In genomic region chr3:120795959-120796358, GRCh38 we compare ENCODE assay signal across 1 cellular context.
TF ChIP-seq lines count a peak whose summit lies in the region.

No MANE protein-coding gene starts in this region.

TF ChIP-seq in HepG2, 621 proteins besides CTCF, POLR2A, EP300 and RAD21 (continued from another document and continues in another):
- TF ChIP-seq DPF2 (CRISPR knock-in tag; IDR thresholded peaks at IDR 0.05; ENCODE audit: borderline replicate concordance, low read depth) (no peak), HOXD1 (CRISPR knock-in tag; IDR thresholded peaks at IDR 0.05) (no peak), MTA1 (CRISPR knock-in tag; IDR thresholded peaks at IDR 0.05; ENCODE audit: borderline replicate concordance) (no peak), ETV5 (CRISPR knock-in tag; IDR thresholded peaks at IDR 0.05; ENCODE audit: borderline replicate concordance) (no peak), REPIN1 (CRISPR knock-in tag; IDR thresholded peaks at IDR 0.05; ENCODE audit: borderline replicate concordance, low read depth) (0 out of 2 replicates have a peak, but pooled peaks have one; percentile 23), RFX5 (IDR thresholded peaks at IDR 0.05; ENCODE audit: low read depth, low read length) (no peak), WIZ (CRISPR knock-in tag; IDR thresholded peaks at IDR 0.05) (no peak), ZBTB7A (CRISPR knock-in tag; IDR thresholded peaks at IDR 0.05) (no peak), CREB3 (CRISPR knock-in tag; IDR thresholded peaks at IDR 0.05) (no peak), KAT7 (CRISPR knock-in tag; IDR thresholded peaks at IDR 0.05; ENCODE audit: borderline replicate concordance) (no peak), IKZF1 (IDR thresholded peaks at IDR 0.05) (no peak), NFE2L2 (IDR thresholded peaks at IDR 0.05; ENCODE audit: low read length) (no peak), ZNF816 (CRISPR knock-in tag; IDR thresholded peaks at IDR 0.05; ENCODE audit: borderline replicate concordance) (no peak), RERE (CRISPR knock-in tag; IDR thresholded peaks at IDR 0.05; ENCODE audit: low read depth) (peak; percentile 69), ZNF569 (CRISPR knock-in tag; IDR thresholded peaks at IDR 0.05; ENCODE audit: borderline replicate concordance) (no peak), THAP7 (CRISPR knock-in tag; IDR thresholded peaks at IDR 0.05) (no peak), AGO2 (optimal IDR thresholded peaks at IDR 0.05; ENCODE audit: low read depth, low read length) (no peak), DBP (CRISPR knock-in tag; IDR thresholded peaks at IDR 0.05; ENCODE audit: not compliant biosample characterization) (no peak), CBFB (CRISPR knock-in tag; IDR thresholded peaks at IDR 0.05) (no peak), ZSCAN9 (CRISPR knock-in tag; IDR thresholded peaks at IDR 0.05; ENCODE audit: borderline replicate concordance) (no peak), KLF15 (CRISPR knock-in tag; IDR thresholded peaks at IDR 0.05; ENCODE audit: borderline replicate concordance) (no peak), ZBED4 (CRISPR knock-in tag; IDR thresholded peaks at IDR 0.05; ENCODE audit: borderline replicate concordance) (no peak), ZNF350 (CRISPR knock-in tag; IDR thresholded peaks at IDR 0.05; ENCODE audit: borderline replicate concordance, low read depth) (no peak), ZBTB3 (CRISPR knock-in tag; IDR thresholded peaks at IDR 0.05; ENCODE audit: borderline replicate concordance, low read depth) (0 out of 2 replicates have a peak, but pooled peaks have one; percentile 41), PITX1 (CRISPR knock-in tag; IDR thresholded peaks at IDR 0.05) (no peak), ZNF225 (CRISPR knock-in tag; IDR thresholded peaks at IDR 0.05) (no peak), RARA (CRISPR knock-in tag; IDR thresholded peaks at IDR 0.05) (peak; percentile 44), ZC3H13 (CRISPR knock-in tag; IDR thresholded peaks at IDR 0.05) (no peak), KMT2A (CRISPR knock-in tag; IDR thresholded peaks at IDR 0.05) (no peak), ATM (IDR thresholded peaks at IDR 0.05; ENCODE audit: borderline replicate concordance) (no peak), DNMT3B (CRISPR knock-in tag; conservative IDR thresholded peaks at IDR 0.05) (no peak), GFI1 (CRISPR knock-in tag; IDR thresholded peaks at IDR 0.05; ENCODE audit: borderline replicate concordance) (no peak), IRF9 (CRISPR knock-in tag; IDR thresholded peaks at IDR 0.05; ENCODE audit: borderline replicate concordance) (no peak), HMG20A (CRISPR knock-in tag; IDR thresholded peaks at IDR 0.05; ENCODE audit: borderline replicate concordance) (peak; percentile 55; the same call in 1 of the 2 replicates), MYC (CRISPR knock-in tag; IDR thresholded peaks at IDR 0.05; ENCODE audit: borderline replicate concordance) (no peak), ZNF564 (CRISPR knock-in tag; IDR thresholded peaks at IDR 0.05) (no peak), ZNF33B (CRISPR knock-in tag; IDR thresholded peaks at IDR 0.05) (no peak), ZNF513 (CRISPR knock-in tag; conservative IDR thresholded peaks at IDR 0.05) (no peak), GLMP (CRISPR knock-in tag; IDR thresholded peaks at IDR 0.05; ENCODE audit: borderline replicate concordance) (no peak), ZNF335 (CRISPR knock-in tag; IDR thresholded peaks at IDR 0.05) (no peak), THRA (CRISPR knock-in tag; IDR thresholded peaks at IDR 0.05; ENCODE audit: borderline replicate concordance) (peak; percentile 72; the same call in 1 of the 2 replicates), ZNF839 (CRISPR knock-in tag; IDR thresholded peaks at IDR 0.05; ENCODE audit: borderline replicate concordance) (no peak), IKZF4 (CRISPR knock-in tag; IDR thresholded peaks at IDR 0.05; ENCODE audit: borderline replicate concordance, low read depth, not compliant biosample characterization) (no peak), ZBTB7B (CRISPR knock-in tag; IDR thresholded peaks at IDR 0.05) (no peak), GLI4 (CRISPR knock-in tag; IDR thresholded peaks at IDR 0.05; ENCODE audit: borderline replicate concordance) (no peak), RCOR2 (CRISPR knock-in tag; IDR thresholded peaks at IDR 0.05) (peak; percentile 72; the same call in 1 of the 2 replicates), SIX1 (CRISPR knock-in tag; IDR thresholded peaks at IDR 0.05; ENCODE audit: borderline replicate concordance) (no peak), MXD1 (CRISPR knock-in tag; IDR thresholded peaks at IDR 0.05) (no peak), MAX (IDR thresholded peaks at IDR 0.05) (no peak), ZFYVE20 (CRISPR knock-in tag; IDR thresholded peaks at IDR 0.05; ENCODE audit: borderline replicate concordance, low read depth) (no peak), ZNF484 (CRISPR knock-in tag; IDR thresholded peaks at IDR 0.05; ENCODE audit: borderline replicate concordance, low read depth) (no peak), GATAD1 (CRISPR knock-in tag; IDR thresholded peaks at IDR 0.05) (no peak)
